Comparison of ENCODE assay signal across 11 cellular contexts in genomic region chr10:78931333-78932083, GRCh38.
A peak's percentile ranks its signal among the peaks of the same experiment; 100 is the strongest.
DNase-seq lines count a peak whose midpoint lies in the region; ATAC-seq and TF ChIP-seq lines count a peak whose summit lies in the region.
"Had no signal": no experiment of that assay in that cellular context is flagged by ENCODE, and none has a peak within 500 bp of the region (broad histone marks: within the 10 kb centered on the region; RNA-seq: fewer than 3 reads in every experiment).

No MANE protein-coding gene starts in this region.

- no peaks in the 10 kb centered on the region for H3K9me3 ChIP-seq in CD8-positive, alpha-beta memory T cell (ENCODE audit: low read length)

- H3K36me3 ChIP-seq in CD8-positive, alpha-beta memory T cell (ENCODE audit: insufficient read depth, low read length): no peaks in the 10 kb centered on the region

- H3K4me3 ChIP-seq in fibroblast of pulmonary artery (replicated peaks; ENCODE audit: low read depth, low read length): no peak overlapping the region
- H3K4me3 ChIP-seq in CD8-positive, alpha-beta memory T cell (ENCODE audit: low read length): no peak overlapping the region

- no peak overlapping the region for H3K4me3 Mint-ChIP-seq in CD8-positive, alpha-beta memory T cell
- H3K4me3 Mint-ChIP-seq: activated naive CD8-positive, alpha-beta T cell treated with anti-CD3 and anti-CD28 coated beads, Interleukin-2, amount 50 U/mL, for 24 hours; T-helper 17 cell had no signal

- no peaks in the 10 kb centered on the region for H3K4me1 ChIP-seq in CD8-positive, alpha-beta memory T cell (ENCODE audit: insufficient read depth, low read length)

- no peaks in the 10 kb centered on the region for H3K27me3 ChIP-seq in CD8-positive, alpha-beta memory T cell (ENCODE audit: insufficient read depth, low read length, poor library complexity, severe bottlenecking)

- peaks cover 0 to 16% of the 10 kb centered on the region in 2 donors for H3K27me3 Mint-ChIP-seq in CD8-positive, alpha-beta memory T cell
- H3K27me3 Mint-ChIP-seq: activated naive CD8-positive, alpha-beta T cell treated with anti-CD3 and anti-CD28 coated beads, Interleukin-2, amount 50 U/mL, for 24 hours had no signal

- no peak overlapping the region for H3K27ac ChIP-seq in CD8-positive, alpha-beta memory T cell (ENCODE audit: low read depth, low read length)

- H3K4me1 Mint-ChIP-seq in CD8-positive, alpha-beta memory T cell: no peaks in the 10 kb centered on the region
- H3K4me1 Mint-ChIP-seq: activated naive CD8-positive, alpha-beta T cell treated with anti-CD3 and anti-CD28 coated beads, Interleukin-2, amount 50 U/mL, for 24 hours had no signal

- no peak for TF ChIP-seq CTCF in fibroblast of pulmonary artery (IDR thresholded peaks at IDR 0.05; ENCODE audit: low read length, missing control alignments)

- no peak overlapping the region for H3K27ac Mint-ChIP-seq in CD8-positive, alpha-beta memory T cell
- H3K27ac Mint-ChIP-seq: activated naive CD8-positive, alpha-beta T cell treated with anti-CD3 and anti-CD28 coated beads, Interleukin-2, amount 50 U/mL, for 24 hours; T-helper 17 cell had no signal

- in situ Hi-C loops in G401 (cut with HindIII; ENCODE audit: low sequenced_read_pairs): no loop called here

- POLR2A ChIA-PET in CD8-positive, alpha-beta memory T cell (lab: Charles Lee): no interaction called here

- H3K9me3 Mint-ChIP-seq in CD8-positive, alpha-beta memory T cell: no peaks in the 10 kb centered on the region
- H3K9me3 Mint-ChIP-seq: activated naive CD8-positive, alpha-beta T cell treated with anti-CD3 and anti-CD28 coated beads, Interleukin-2, amount 50 U/mL, for 24 hours had no signal

- ATAC-seq in GM18873 (IDR thresholded peaks at IDR 0.05; ENCODE audit: low FRiP score, unreplicated experiment): no peak
- no peak for ATAC-seq in HG03521 (IDR thresholded peaks at IDR 0.05; ENCODE audit: unreplicated experiment)
- ATAC-seq: activated naive CD8-positive, alpha-beta T cell treated with anti-CD3 and anti-CD28 coated beads, Interleukin-2, amount 50 U/mL, for 24 hours; left colon; T-helper 17 cell had no signal

- H3K36me3 Mint-ChIP-seq in CD8-positive, alpha-beta memory T cell: no peaks in the 10 kb centered on the region

- DNase-seq in G401 (ENCODE audit: low spot score): peak; percentile 56
- peak; percentile 92 for DNase-seq in RPMI7951 (ENCODE audit: low read depth)
- peak; percentile 69 for DNase-seq in fibroblast of pulmonary artery (ENCODE audit: low read depth)
- peak; percentile 76 for DNase-seq in retina
- no peak for DNase-seq in CD8-positive, alpha-beta memory T cell
- DNase-seq in activated gamma-delta T cell treated with Interleukin-2 at 50 U/mL for 16 hours: no peak
- DNase-seq: activated naive CD8-positive, alpha-beta T cell treated with anti-CD3 and anti-CD28 coated beads, Interleukin-2, amount 50 U/mL, for 24 hours; T-helper 17 cell had no signal

- CTCF ChIA-PET in CD8-positive, alpha-beta memory T cell (lab: Charles Lee): interaction anchor here (1.5 kb wide), 1 partner anchor 263 kb away, joined by 5 read pairs; no protein-coding TSS in a partner anchor

Comparison
In these comparisons a context has a peak if more than half of its experiments do, and no peak if none do; other contexts are left out.
1. DNase-seq: peak in G401 (single experiment), RPMI7951 (single experiment), fibroblast of pulmonary artery (single experiment) and retina (single experiment); none in CD8-positive, alpha-beta memory T cell (0 of 5) and activated gamma-delta T cell treated with Interleukin-2 at 50 U/mL for 16 hours (single experiment).